Comparison of ENCODE assay signal across 15 cellular contexts in the genomic region with DNA sequence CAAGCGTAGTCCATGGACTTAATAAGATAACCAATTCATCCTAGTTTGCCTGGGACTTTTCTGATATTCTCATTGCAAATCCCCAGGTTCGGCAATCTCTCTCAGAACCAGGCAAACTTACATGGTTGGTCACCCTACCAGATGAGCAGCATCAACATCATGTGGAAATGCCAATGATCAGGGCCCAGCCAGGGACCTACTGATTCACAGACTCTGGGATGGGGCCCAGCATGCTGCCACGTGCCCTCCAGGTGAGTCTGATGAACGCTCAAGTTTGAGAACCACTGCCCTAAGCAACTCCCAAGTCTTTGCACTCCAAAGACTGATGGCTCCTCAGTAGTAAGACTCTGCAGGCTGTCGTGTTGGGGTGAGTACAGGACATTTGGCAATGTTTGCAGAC. TPM values are rescaled to one million over a fixed set of nuclear protein-coding genes. Genes with fewer than 3 reads are reported as not detected.
DNase-seq lines count a peak whose midpoint lies in the region; ATAC-seq, FAIRE-seq and TF ChIP-seq lines count a peak whose summit lies in the region.
"Had no signal": no experiment of that assay in that cellular context is flagged by ENCODE, and none has a peak within 500 bp of the region (broad histone marks: within the 10 kb centered on the region; RNA-seq: fewer than 3 reads in every experiment).

No MANE protein-coding gene starts in this region.

- CTCF ChIA-PET in A549 (lab: Yijun Ruan, JAX): no interaction called here
- CTCF ChIA-PET in K562 (lab: Yijun Ruan, JAX; ENCODE audit: low intra/inter-chr PET ratio): no interaction called here

- H3K9me3 ChIP-seq in A549 (no peaks in the 10 kb centered on the region), K562 (replicated peaks; ENCODE audit: control insufficient read depth, insufficient read depth, low read depth, low read length) (no peaks in the 10 kb centered on the region), esophagus muscularis mucosa (no peaks in the 10 kb centered on the region), suprapubic skin (no peaks in the 10 kb centered on the region)
- H3K9me3 ChIP-seq: BLaER1, HAP-1 had no signal

- no peaks in the 10 kb centered on the region for H3K9me1 ChIP-seq in K562 (ENCODE audit: control insufficient read depth, insufficient read depth, low read length)

- H3K36me3 ChIP-seq in K562 (ENCODE audit: control insufficient read depth, insufficient read depth, low read length) (no peaks in the 10 kb centered on the region), esophagus muscularis mucosa (no peaks in the 10 kb centered on the region), suprapubic skin (no peaks in the 10 kb centered on the region)
- H3K36me3 ChIP-seq: BLaER1, HAP-1 had no signal

- no peaks in the 10 kb centered on the region for H3K79me2 ChIP-seq in K562 (ENCODE audit: control insufficient read depth, insufficient read depth, low read length)

- no peaks in the 10 kb centered on the region for H3K4me1 ChIP-seq in A549
- peaks cover 0 to 8% of the 10 kb centered on the region in 2 experiments; a peak in 3 of 5 replicates for H3K4me1 ChIP-seq in K562 (replicated peaks in 1 of 2; ENCODE audit: control insufficient read depth in 2 of 2, insufficient read depth in 2 of 2, low read length in 2 of 2)
- H3K4me1 ChIP-seq in esophagus muscularis mucosa: peaks cover 0 to 19% (median 9%) of the 10 kb centered on the region in 4 donors
- no peaks in the 10 kb centered on the region for H3K4me1 ChIP-seq in suprapubic skin
- H3K4me1 ChIP-seq: BLaER1, HAP-1 had no signal

- H3K27ac ChIP-seq in A549: no peak overlapping the region
- H3K27ac ChIP-seq in K562 (ENCODE audit: extremely low read depth, low read depth, low read length): no peak overlapping the region
- no peak overlapping the region for H3K27ac ChIP-seq in esophagus muscularis mucosa (replicated peaks in 1 of 4)
- peak overlapping the region; percentile 56 for H3K27ac ChIP-seq in suprapubic skin
- H3K27ac ChIP-seq: BLaER1 had no signal

- FAIRE-seq in A549 (lab: Jason Lieb, UNC): peak; percentile 49
- no peak for FAIRE-seq in K562 (lab: Jason Lieb, UNC)
- FAIRE-seq: H1 had no signal

- TF ChIP-seq RAD21 in A549 (conservative IDR thresholded peaks at IDR 0.05 in 1 of 2, IDR thresholded peaks at IDR 0.05 in 1 of 2): no peak
- no peak for TF ChIP-seq RAD21 in K562 (CRISPR knock-in tag; conservative IDR thresholded peaks at IDR 0.05 in 1 of 2, IDR thresholded peaks at IDR 0.05 in 1 of 2)

- DNase-seq in A549 (ENCODE audit: low read depth in 1 of 2, low spot score in 1 of 2) (no peak), K562 (ENCODE audit: extremely low read depth in 1 of 4, low spot score in 3 of 4) (no peak), esophagus muscularis mucosa (ENCODE audit: extremely low spot score) (peak; percentile 12), suprapubic skin (ENCODE audit: low spot score in 2 of 2) (no peak), D341Med (ENCODE audit: low spot score) (no peak)
- DNase-seq: CD4-positive, alpha-beta memory T cell; DMS79 treated with DMSO at 0.1 percent for 48 hours; GF-D8 had no signal

- BruUV-seq in K562 (replicated peaks; lab: Mats Ljungman, UMichigan): no TSS peak

- H3K27me3 ChIP-seq in K562 (ENCODE audit: control insufficient read depth in 2 of 2, insufficient read depth in 2 of 2, low read length in 2 of 2): no peaks in the 10 kb centered on the region; a peak in 1 of 5 replicates
- H3K27me3 ChIP-seq in esophagus muscularis mucosa: no peaks in the 10 kb centered on the region
- no peaks in the 10 kb centered on the region for H3K27me3 ChIP-seq in suprapubic skin
- H3K27me3 ChIP-seq: BLaER1 had no signal

- no peak for TF ChIP-seq CTCF in A549 (IDR thresholded peaks at IDR 0.05)
- TF ChIP-seq CTCF in K562 (IDR thresholded peaks at IDR 0.05 in 2 of 3, conservative IDR thresholded peaks at IDR 0.05 in 1 of 3; ENCODE audit: insufficient read depth in 2 of 3, low read depth in 1 of 3, low read length in 3 of 3): no peak
- no peak for TF ChIP-seq CTCF in esophagus muscularis mucosa (IDR thresholded peaks at IDR 0.05)
- TF ChIP-seq CTCF in suprapubic skin (IDR thresholded peaks at IDR 0.05): no peak

- TF ChIP-seq POLR2A in A549 (IDR thresholded peaks at IDR 0.05; ENCODE audit: low read length): no peak
- no peak for TF ChIP-seq POLR2A in K562 (conservative IDR thresholded peaks at IDR 0.05)
- no peak for TF ChIP-seq POLR2A in esophagus muscularis mucosa (IDR thresholded peaks at IDR 0.05; ENCODE audit: low read depth)
- no peak for TF ChIP-seq POLR2A in suprapubic skin (IDR thresholded peaks at IDR 0.05)

- intact Hi-C loops in K562 (cut with micrococcal nuclease): no loop called here
- intact Hi-C loops in esophagus muscularis mucosa (cut with DNase I): no loop called here

- in situ Hi-C loops in K562 (cut with MboI): loop anchor here (25.0 kb wide), 2 partner anchors 390 to 915 kb away; a partner anchor contains a TSS

- POLR2A ChIA-PET in A549 (lab: Yijun Ruan, JAX) (no interaction called here), K562 (lab: Yijun Ruan, JAX) (no interaction called here)

- H3K9ac ChIP-seq in K562 (ENCODE audit: insufficient read depth in 1 of 2, low read depth in 2 of 2, low read length in 2 of 2): no peak overlapping the region
- H3K9ac ChIP-seq: BLaER1 had no signal

- ATAC-seq in A549 (no peak), K562 (no peak), GM19328 (IDR thresholded peaks at IDR 0.05; ENCODE audit: unreplicated experiment) (no peak)

- H4K20me1 ChIP-seq in K562 (replicated peaks; ENCODE audit: control insufficient read depth, insufficient read depth, low read length): no peaks in the 10 kb centered on the region
- H4K20me1 ChIP-seq: BLaER1 had no signal

- H3K4me2 ChIP-seq in A549: no peak overlapping the region
- H3K4me2 ChIP-seq in K562 (ENCODE audit: insufficient read depth, low read length): no peak overlapping the region
- H3K4me2 ChIP-seq: BLaER1 had no signal

- H2AFZ ChIP-seq in K562 (ENCODE audit: low read depth, low read length): 0 out of 2 replicates have a peak overlapping the region, but pooled peaks have one; percentile 3

- H3K4me3 ChIP-seq in A549 (no peak overlapping the region), K562 (no peak overlapping the region), esophagus muscularis mucosa (no peak overlapping the region), suprapubic skin (peak overlapping the region; percentile 32)
- H3K4me3 ChIP-seq: BLaER1, HAP-1 had no signal

- WGBS in A549 (ENCODE audit: missing lambda C conversion rate): 76% methylated on average over 4 of the region's 5 CpGs
- 24% methylated on average over 5 of the region's 5 CpGs for WGBS in K562 (ENCODE audit: insufficient coverage, low coverage, missing lambda C conversion rate)
- 86% methylated on average over 5 of the region's 5 CpGs for WGBS in esophagus muscularis mucosa
- 66% methylated on average over 5 of the region's 5 CpGs for WGBS in suprapubic skin

- TF ChIP-seq EP300 in A549 (IDR thresholded peaks at IDR 0.05) (no peak), K562 (IDR thresholded peaks at IDR 0.05; ENCODE audit: low read length) (no peak), esophagus muscularis mucosa (IDR thresholded peaks at IDR 0.05) (no peak), suprapubic skin (IDR thresholded peaks at IDR 0.05) (no peak)

TF ChIP-seq in A549, 52 proteins besides CTCF, POLR2A, EP300 and RAD21 (continues in another document):
- no peak for TF ChIP-seq FOXS1 (CRISPR knock-in tag; IDR thresholded peaks at IDR 0.05)
- TF ChIP-seq, protein P1, sequence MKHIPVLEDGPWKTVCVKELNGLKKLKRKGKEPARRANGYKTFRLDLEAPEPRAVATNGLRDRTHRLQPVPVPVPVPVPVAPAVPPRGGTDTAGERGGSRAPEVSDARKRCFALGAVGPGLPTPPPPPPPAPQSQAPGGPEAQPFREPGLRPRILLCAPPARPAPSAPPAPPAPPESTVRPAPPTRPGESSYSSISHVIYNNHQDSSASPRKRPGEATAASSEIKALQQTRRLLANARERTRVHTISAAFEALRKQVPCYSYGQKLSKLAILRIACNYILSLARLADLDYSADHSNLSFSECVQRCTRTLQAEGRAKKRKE (CRISPR knock-in tag; IDR thresholded peaks at IDR 0.05; ENCODE audit: low read depth): no peak

TF ChIP-seq in K562, 482 proteins besides CTCF, POLR2A, EP300 and RAD21 (continues in another document):
- no peak for TF ChIP-seq NCOA6 (IDR thresholded peaks at IDR 0.05)
- TF ChIP-seq CCAR2 (IDR thresholded peaks at IDR 0.05; ENCODE audit: low read depth, low read length): no peak
- no peak for TF ChIP-seq NCOR1 (IDR thresholded peaks at IDR 0.05)
- no peak for TF ChIP-seq ZFP36 (IDR thresholded peaks at IDR 0.05; ENCODE audit: low read depth, low read length, partially characterized antibody)
- no peak for TF ChIP-seq NFE2L1 (tag; IDR thresholded peaks at IDR 0.05; ENCODE audit: borderline replicate concordance, low read depth)
- TF ChIP-seq TBL1XR1 (IDR thresholded peaks at IDR 0.05; ENCODE audit: low read length in 2 of 2): no peak

RNA-seq across cellular contexts. Expression of a gene that starts 2.7 kb away (rescaled TPM):
- polyA plus RNA-seq in A549 (2011; rRNA removed) (0.13 and 0.26 TPM in 2 replicates), A549 (2017; fragmentation: RNase III; extraction: RNeasy Plus Mini Kit Qiagen cat#74134 plus additional on column Dnase treatment) (0.19 to 0.45 TPM (median 0.38 TPM) in 3 replicates), K562 (2011; rRNA removed) (not detected in 2 replicates), K562 (2014; fragmentation: Illumina TruSeq; extraction: Trizol) (0.06 TPM in 1 of 2 replicates, not detected in the other), K562 (2014; fragmentation: Nextera tagmentation; extraction: Ambion mirVana) (under 1 TPM; 0.06 to 0.13 TPM), K562 (2014; rRNA removed) (0.12 TPM in 1 of 2 replicates, not detected in the other)
- 0.14 and 0.15 TPM in 2 replicates for polyA plus RNA-seq in A549 (2012; cell fraction: cytosol; rRNA removed)
- 0.24 and 0.31 TPM in 2 replicates for polyA plus RNA-seq in A549 (2012; cell fraction: nucleus; rRNA removed)
- polyA minus RNA-seq in A549 (2011; rRNA and poly(A)+ RNA removed): 1.0 and 1.6 TPM in 2 replicates
- not detected in 2 replicates for total RNA-seq in K562 (2011; cell fraction: chromatin; rRNA removed; ENCODE audit: low replicate concordance)
- not detected in 2 replicates for total RNA-seq in K562 (2011; cell fraction: nucleolus; rRNA removed)
- 0.29 TPM in 1 of 2 replicates, not detected in the other for total RNA-seq in K562 (2011; cell fraction: nucleoplasm; rRNA removed)
- total RNA-seq in K562 (2014; rRNA removed) (not detected in 2 replicates), K562 (2014; rRNA removed; fragmentation: Illumina TruSeq; extraction: Trizol) (0.07 and 0.10 TPM in 2 replicates), K562 (2015; rRNA removed; fragmentation: Illumina TruSeq; extraction: Trizol) (not detected in 2 replicates), K562 (2021) (not detected in 2 replicates), esophagus muscularis mucosa (1 to 10 TPM in 2 of 4 donors, under 1 TPM in 1, not detected in 1; 0.75 to 2.6 (median 1.7) TPM), suprapubic skin (100 to 1,000 TPM; 212 to 642 (median 282) TPM)
- 0.03 TPM in 1 of 2 replicates, not detected in the other for polyA plus RNA-seq in K562 (2011; cell fraction: cytosol; rRNA removed)
- polyA plus RNA-seq in K562 (2011; cell fraction: nucleus; rRNA removed): not detected in 2 replicates
- polyA plus RNA-seq in K562 (2012): 0.09 and 0.18 TPM in 2 replicates
- polyA minus RNA-seq in K562 (2011; rRNA and poly(A)+ RNA removed): 0.21 TPM in 1 of 2 replicates, not detected in the other
- not detected in 2 replicates for polyA minus RNA-seq in K562 (2011; cell fraction: cytosol; rRNA and poly(A)+ RNA removed)
- polyA minus RNA-seq in K562 (2011; cell fraction: nucleus; rRNA and poly(A)+ RNA removed): not detected in 2 replicates
- total RNA-seq: A172; CD4-positive, alpha-beta memory T cell; H1; HT-29 had no signal
- polyA plus RNA-seq: CD14-positive monocyte; CD4-positive, alpha-beta memory T cell; H1 had no signal

Comparison
In these comparisons a context has a peak if more than half of its experiments do, and no peak if none do; other contexts are left out.
1. RNA of a gene that starts 2.7 kb away (total RNA-seq): 212 to 642 TPM in suprapubic skin; 0.75 to 2.6 TPM in esophagus muscularis mucosa and 0.07 to 0.29 TPM in K562; every median in the first group is over 10 times any median in the second.